ENCODE assay signal across 8 cellular contexts in the genomic region with DNA sequence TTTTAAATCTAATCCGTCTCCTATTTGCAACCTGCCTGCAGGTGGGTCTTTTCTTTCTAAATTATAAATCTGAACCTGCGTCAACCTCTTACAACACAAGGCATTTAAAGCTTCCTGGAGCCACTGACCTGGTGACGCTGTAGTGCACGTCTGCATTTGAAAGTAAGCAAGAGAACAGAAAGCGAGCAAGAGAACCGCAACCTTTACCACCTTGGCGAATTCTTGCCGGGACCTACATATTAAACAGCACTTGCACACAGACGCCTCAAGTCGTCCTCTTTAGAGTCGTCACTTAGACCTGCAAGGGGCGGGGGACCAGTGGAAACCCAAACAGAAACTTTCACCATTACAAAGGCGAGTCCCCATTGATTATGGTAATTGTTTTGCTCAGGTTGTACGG. TPM values are rescaled to one million over a fixed set of nuclear protein-coding genes. Genes with fewer than 3 reads are reported as not detected.
DNase-seq lines count a peak whose midpoint lies in the region; ATAC-seq and TF ChIP-seq lines count a peak whose summit lies in the region.

No MANE protein-coding gene starts in this region.

- H3K27ac Mint-ChIP-seq in Calu3 (ENCODE audit: unreplicated experiment) = no peak overlapping the region

- H3K9me3 ChIP-seq in osteoblast (ENCODE audit: low read depth, low read length) = no peaks in the 10 kb centered on the region

- H3K4me2 ChIP-seq in osteoblast (ENCODE audit: insufficient read depth, low read length) = peak overlapping the region; percentile 73

- no peaks in the 10 kb centered on the region for H3K27me3 ChIP-seq in osteoblast (ENCODE audit: insufficient read depth, low read length)

- H3K36me3 Mint-ChIP-seq in Calu3 (ENCODE audit: insufficient read depth, unreplicated experiment) = no peaks in the 10 kb centered on the region

- peaks cover 45% of the 10 kb centered on the region for H3K79me2 ChIP-seq in osteoblast (ENCODE audit: insufficient read depth, low read length)

- intact Hi-C loops in Calu3 (cut with micrococcal nuclease; ENCODE audit: unreplicated experiment) = no loop called here

- H4K20me1 ChIP-seq in osteoblast (ENCODE audit: insufficient read depth, low read length) = peaks cover 3% of the 10 kb centered on the region

- no peak overlapping the region for H3K27ac ChIP-seq in coronary artery
- no peak overlapping the region for H3K27ac ChIP-seq in osteoblast (ENCODE audit: low read depth, low read length)

- DNase-seq in coronary artery (ENCODE audit: low spot score) (no peak), osteoblast (ENCODE audit: insufficient read length, low spot score, missing footprints) (no peak), NCI-H2196 treated with DMSO at 0.1 percent for 48 hours (lab: John Stamatoyannopoulos, UW; ENCODE audit: unreplicated experiment) (no peak), Calu3 (no peak), SIG-M5 (lab: John Stamatoyannopoulos, UW) (no peak)

- peaks cover 7% of the 10 kb centered on the region for H3K4me1 ChIP-seq in osteoblast (ENCODE audit: insufficient read depth, low read length)

- ATAC-seq in GM18867 (IDR thresholded peaks at IDR 0.05; ENCODE audit: unreplicated experiment) (peak; percentile 89), HG02973 (IDR thresholded peaks at IDR 0.05; ENCODE audit: unreplicated experiment) (peak; percentile 77), HG03045 (IDR thresholded peaks at IDR 0.05; ENCODE audit: unreplicated experiment) (no peak)

- H3K36me3 ChIP-seq in osteoblast (ENCODE audit: insufficient read depth, low read length) = peaks cover 3% of the 10 kb centered on the region

- H3K4me3 Mint-ChIP-seq in Calu3 (ENCODE audit: low read depth, unreplicated experiment) = no peak overlapping the region

- H3K4me1 Mint-ChIP-seq in Calu3 (ENCODE audit: low read depth, unreplicated experiment) = no peaks in the 10 kb centered on the region

- CTCF ChIA-PET in Calu3 (lab: Charles Lee) = no interaction called here

- H3K9me3 Mint-ChIP-seq in Calu3 (ENCODE audit: low read depth, unreplicated experiment) = no peaks in the 10 kb centered on the region

- H3K4me3 ChIP-seq in coronary artery (peak overlapping the region; percentile 65), osteoblast (ENCODE audit: insufficient read depth, low read length) (peak overlapping the region; percentile 62)

- no TSS peak for BruUV-seq in Calu3 (replicated peaks; lab: Mats Ljungman, UMichigan)

- H3K27me3 Mint-ChIP-seq in Calu3 (ENCODE audit: unreplicated experiment) = peaks cover 75% of the 10 kb centered on the region

- TF ChIP-seq CTCF in coronary artery (IDR thresholded peaks at IDR 0.05) (no peak), osteoblast (IDR thresholded peaks at IDR 0.05; ENCODE audit: extremely low read depth, low read depth, low read length) (no peak), Calu3 (IDR thresholded peaks at IDR 0.05; ENCODE audit: unreplicated experiment) (no peak)

- H2AFZ ChIP-seq in osteoblast (ENCODE audit: low read length) = peak overlapping the region; percentile 68

RNA-seq across cellular contexts. Expression of gene GLI3, which starts 9.5 kb away (rescaled TPM):
- total RNA-seq in osteoblast = 10.9 and 11.9 TPM in 2 replicates
- not detected in 2 replicates for total RNA-seq in Calu3 (2022)

Comparison
In these comparisons a context has a peak if more than half of its experiments do, and no peak if none do; other contexts are left out.
1. RNA of gene GLI3, which starts 9.5 kb away (total RNA-seq): 10.9 to 11.9 TPM in osteoblast; not detected in Calu3; every median in the first group is over 10 times any median in the second.